Comparison of ENCODE assay signal across 8 cellular contexts in the genomic region with DNA sequence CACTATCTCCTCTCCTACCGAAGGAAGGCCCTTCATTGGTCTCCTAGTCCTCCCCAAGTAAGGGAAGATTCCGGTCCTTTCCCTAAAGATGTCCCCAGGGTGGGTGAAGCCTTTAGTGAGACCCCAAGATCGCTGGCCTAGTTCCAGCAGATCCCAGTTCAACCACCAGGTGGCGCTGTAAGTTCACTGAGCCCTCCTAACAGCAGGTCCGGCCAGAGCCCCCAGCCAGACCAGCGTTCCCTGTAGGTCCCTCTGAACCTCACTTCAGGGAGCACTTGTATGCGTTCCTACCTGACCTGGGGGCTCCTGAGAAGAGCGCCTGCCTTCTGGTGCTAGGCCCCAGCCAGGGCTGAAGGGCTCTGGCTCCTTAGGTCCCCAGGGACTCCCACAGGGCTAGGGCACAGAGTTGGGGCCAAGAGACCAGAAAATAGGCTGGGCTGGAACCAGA. TPM values are rescaled to one million over a fixed set of nuclear protein-coding genes. Genes with fewer than 3 reads are reported as not detected.
A peak's percentile ranks its signal among the peaks of the same experiment; 100 is the strongest.
DNase-seq lines count a peak whose midpoint lies in the region; ATAC-seq and TF ChIP-seq lines count a peak whose summit lies in the region.

No MANE protein-coding gene starts in this region.

- H3K4me3 ChIP-seq in OCI-LY1 (ENCODE audit: low read depth, low read length, poor library complexity, severe bottlenecking) (no peak overlapping the region), neuronal stem cell (ENCODE audit: low read length in 2 of 2) (no peak overlapping the region), suprapubic skin (no peak overlapping the region)

- no peak overlapping the region for H2AFZ ChIP-seq in OCI-LY1 (ENCODE audit: low read length)
- H2AFZ ChIP-seq in neuronal stem cell (ENCODE audit: low read length) = peak overlapping the region; percentile 71

- H3K4me1 ChIP-seq in OCI-LY1 (ENCODE audit: insufficient read depth, low read length, severe bottlenecking) (no peaks in the 10 kb centered on the region), neuronal stem cell (ENCODE audit: control insufficient read depth in 2 of 2, insufficient read depth in 1 of 2, low read depth in 1 of 2, low read length in 2 of 2) (peaks cover 0 to 13% of the 10 kb centered on the region in 2 donors), suprapubic skin (peaks cover 45% of the 10 kb centered on the region)

- TF ChIP-seq POLR2A in suprapubic skin (IDR thresholded peaks at IDR 0.05) = no peak

- H2BK5ac ChIP-seq in neuronal stem cell (ENCODE audit: low read length) = peak overlapping the region; percentile 10

- no peaks in the 10 kb centered on the region for H3K79me2 ChIP-seq in OCI-LY1 (ENCODE audit: insufficient read depth, low read length)

- H3K4me2 ChIP-seq in OCI-LY1 (ENCODE audit: low read length) (no peak overlapping the region), neuronal stem cell (ENCODE audit: insufficient read depth, low read length, poor library complexity, severe bottlenecking) (no peak overlapping the region)

- H3K27ac ChIP-seq in OCI-LY1 (ENCODE audit: low read depth, low read length, poor library complexity, severe bottlenecking) (no peak overlapping the region), neuronal stem cell (replicated peaks; ENCODE audit: low read length) (no peak overlapping the region), suprapubic skin (no peak overlapping the region)

- H3K14ac ChIP-seq in neuronal stem cell (ENCODE audit: low read length) = no peak overlapping the region

- DNase-seq in DMS153 treated with DMSO at 0.1 percent for 48 hours (lab: John Stamatoyannopoulos, UW; ENCODE audit: unreplicated experiment) = peak; percentile 55
- DNase-seq in DMS153 (lab: John Stamatoyannopoulos, UW) = no peak
- DNase-seq in activated T-cell treated with anti-CD3 and anti-CD28 coated beads, Interleukin-2, amount 50 U/mL, for 1 hour = peak; percentile 70
- peak; percentile 56 for DNase-seq in fibroblast of peridontal ligament (ENCODE audit: extremely low read depth)
- peak; percentile 86 for DNase-seq in neuronal stem cell (ENCODE audit: low spot score)
- peak in 1 of 2 donors; percentile 85 for DNase-seq in suprapubic skin (ENCODE audit: low spot score in 2 of 2)

- H3K4ac ChIP-seq in neuronal stem cell (ENCODE audit: low read length) = no peak overlapping the region

- peak; percentile 78 for ATAC-seq in HG03354 (IDR thresholded peaks at IDR 0.05; ENCODE audit: poor library complexity, severe bottlenecking, unreplicated experiment)

- H3K79me1 ChIP-seq in neuronal stem cell (ENCODE audit: low read depth, low read length) = no peaks in the 10 kb centered on the region

- no peaks in the 10 kb centered on the region for H3K9me2 ChIP-seq in OCI-LY1 (ENCODE audit: low read depth, low read length)

- TF ChIP-seq CTCF in OCI-LY1 (IDR thresholded peaks at IDR 0.05; ENCODE audit: low read length) (peak; percentile 90), suprapubic skin (IDR thresholded peaks at IDR 0.05) (peak; percentile 83 to 85)

- H3K9ac ChIP-seq in OCI-LY1 (ENCODE audit: low read length) (no peak overlapping the region), neuronal stem cell (ENCODE audit: low read depth, low read length, poor library complexity) (peak overlapping the region; percentile 44)

- WGBS in neuronal stem cell (ENCODE audit: extremely low coverage in 2 of 2, insufficient read length in 2 of 2, insufficient replicate concordance in 1 of 2), 2 donors = no CpG with 5 or more reads among the region's 8 CpGs
- WGBS in suprapubic skin = 18% methylated on average over 5 of the region's 8 CpGs

- peak overlapping the region; percentile 38 for H3K18ac ChIP-seq in neuronal stem cell (ENCODE audit: low read length)

- no peak overlapping the region for H2BK12ac ChIP-seq in neuronal stem cell (ENCODE audit: low read length)

- no peak overlapping the region for H2BK120ac ChIP-seq in neuronal stem cell (ENCODE audit: low read depth, low read length)

- no peak overlapping the region for H2BK15ac ChIP-seq in neuronal stem cell (ENCODE audit: low read length)

- TF ChIP-seq EP300 in suprapubic skin (IDR thresholded peaks at IDR 0.05) = no peak

- H3K36me3 ChIP-seq in OCI-LY1 (ENCODE audit: insufficient read depth, low read length) (no peaks in the 10 kb centered on the region), neuronal stem cell (replicated peaks in 1 of 2; ENCODE audit: control insufficient read depth in 2 of 2, insufficient read depth in 2 of 2, low read length in 2 of 2) (peaks cover 0 to 1% of the 10 kb centered on the region in 2 donors), suprapubic skin (no peaks in the 10 kb centered on the region)

- no peak overlapping the region for H4K8ac ChIP-seq in neuronal stem cell (ENCODE audit: low read depth, low read length)

- H3K23ac ChIP-seq in neuronal stem cell (ENCODE audit: low read depth, low read length, poor library complexity) = no peak overlapping the region

- H3F3A ChIP-seq in OCI-LY1 (ENCODE audit: insufficient read depth, low read length) = no peaks in the 10 kb centered on the region

- H4K20me1 ChIP-seq in OCI-LY1 (ENCODE audit: insufficient read depth, low read length) = no peaks in the 10 kb centered on the region

- no peak overlapping the region for H4K91ac ChIP-seq in neuronal stem cell (ENCODE audit: low read depth, low read length, poor library complexity)

- H2AK5ac ChIP-seq in neuronal stem cell (ENCODE audit: low read depth, low read length) = peak overlapping the region; percentile 74

- H3K27me3 ChIP-seq in OCI-LY1 (ENCODE audit: insufficient read depth, low read length) (no peaks in the 10 kb centered on the region), neuronal stem cell (ENCODE audit: control insufficient read depth in 3 of 3, insufficient read depth in 3 of 3, low read depth in 1 of 3, low read length in 3 of 3) (peaks cover 0 to 18% (median 0%) of the 10 kb centered on the region in 3 experiments), suprapubic skin (no peaks in the 10 kb centered on the region)

- H3K9me3 ChIP-seq in OCI-LY1 (ENCODE audit: low read length) (no peaks in the 10 kb centered on the region), neuronal stem cell (replicated peaks in 1 of 2; ENCODE audit: control insufficient read depth in 2 of 2, insufficient read depth in 1 of 2, low read depth in 1 of 2, low read length in 2 of 2) (no peaks in the 10 kb centered on the region), suprapubic skin (no peaks in the 10 kb centered on the region)

RNA-seq across cellular contexts. Expression of gene LMO1, which starts 38.1 kb away (rescaled TPM):
- polyA plus RNA-seq in neuronal stem cell (2013, experiment 1 of 2) = 9.9 TPM
- polyA plus RNA-seq in neuronal stem cell (2013, experiment 2 of 2) = 9.4 TPM
- total RNA-seq in suprapubic skin = 10 to 100 TPM in 2 of 4 donors, 1 to 10 TPM in 2; 6.2 to 29.4 (median 8.2) TPM

RNA-seq across cellular contexts. Expression of gene RIC3, which starts 56.8 kb away (rescaled TPM):
- polyA plus RNA-seq in neuronal stem cell (2013, experiment 1 of 2) = 12.4 TPM
- polyA plus RNA-seq in neuronal stem cell (2013, experiment 2 of 2) = 12.3 TPM
- total RNA-seq in suprapubic skin = 100 to 1,000 TPM in 1 of 4 donors, 10 to 100 TPM in 3; 20.5 to 118 (median 35.1) TPM
